21 cellular contexts compared by ENCODE assay signal in the genomic region with DNA sequence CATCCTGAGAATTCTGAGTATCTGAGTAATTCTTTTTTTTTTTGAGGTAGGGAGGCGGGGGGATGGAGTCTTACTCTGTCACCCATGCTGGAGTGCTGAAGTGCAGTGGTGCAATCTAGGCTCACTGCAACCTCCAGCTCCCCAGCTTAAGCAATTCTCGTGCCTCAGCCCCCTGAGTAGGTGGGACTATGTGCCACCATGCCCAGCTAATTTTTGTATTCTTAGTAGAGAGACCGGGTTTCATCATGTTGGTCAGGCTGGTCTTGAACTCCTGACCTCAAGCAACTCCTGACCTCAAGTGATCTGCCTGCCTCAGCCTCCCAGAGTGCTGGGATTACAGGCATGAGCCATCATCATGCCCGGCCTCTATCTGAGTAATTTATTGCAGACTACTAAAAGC. TPM values are rescaled to one million over a fixed set of nuclear protein-coding genes. Genes with fewer than 3 reads are reported as not detected.
DNase-seq lines count a peak whose midpoint lies in the region; ATAC-seq, FAIRE-seq and TF ChIP-seq lines count a peak whose summit lies in the region.
"Had no signal": no experiment of that assay in that cellular context is flagged by ENCODE, and none has a peak within 500 bp of the region (broad histone marks: within the 10 kb centered on the region; RNA-seq: fewer than 3 reads in every experiment).

No MANE protein-coding gene starts in this region.

- FAIRE-seq in GM12892 (lab: Jason Lieb, UNC): no peak
- FAIRE-seq: GM19239 had no signal

- CTCF ChIA-PET in CD4-positive, alpha-beta memory T cell (lab: Charles Lee; ENCODE audit: partially characterized antibody): no interaction called here

- peaks cover 13 to 23% (median 13%) of the 10 kb centered on the region in 4 donors for H3K4me1 Mint-ChIP-seq in CD4-positive, alpha-beta memory T cell

- H3K27me3 ChIP-seq in neutrophil: no peaks in the 10 kb centered on the region
- no peaks in the 10 kb centered on the region for H3K27me3 ChIP-seq in CD4-positive, alpha-beta memory T cell (ENCODE audit: insufficient read depth, low read length)
- H3K27me3 ChIP-seq: BE2C, MG63, Peyer's patch had no signal

- 0 out of 2 replicates have a peak, but pooled peaks have one; percentile 17 for TF ChIP-seq POLR2A in GM12892 (IDR thresholded peaks at IDR 0.05; ENCODE audit: low read depth, low read length)

- H3K36me3 ChIP-seq in neutrophil: peaks cover 84% of the 10 kb centered on the region
- H3K36me3 ChIP-seq in CD4-positive, alpha-beta memory T cell (ENCODE audit: insufficient read depth, low read length): peaks cover 86% of the 10 kb centered on the region

- DNase-seq in SKM-1 treated with dmso at 0.1 percent for 144 hours (lab: John Stamatoyannopoulos, UW; ENCODE audit: unreplicated experiment): peak; percentile 20
- no peak for DNase-seq in SKM-1 (lab: John Stamatoyannopoulos, UW; ENCODE audit: unreplicated experiment)
- DNase-seq in GM12892 (ENCODE audit: insufficient read length): no peak
- no peak for DNase-seq in dermis blood vessel endothelial cell
- DNase-seq in CD4-positive, alpha-beta memory T cell: no peak
- DNase-seq: BE2C; Calu3; CD8-positive, alpha-beta T cell; GF-D8; GOT3; Karpas-422; MG63; NCI-H1105 treated with DMSO at 0.1 percent for 48 hours; NCI-H1694; NCI-H2081 treated with DMSO at 0.1 percent for 48 hours; Peyer's patch had no signal

- H3K4me3 ChIP-seq in neutrophil (ENCODE audit: low read depth in 1 of 2, low read length in 1 of 2): peak overlapping the region; percentile 42 to 53
- H3K4me3 ChIP-seq in CD4-positive, alpha-beta memory T cell (ENCODE audit: low read length in 2 of 2): no peak overlapping the region
- H3K4me3 ChIP-seq: MG63, Peyer's patch had no signal

- H3K4me1 ChIP-seq in neutrophil (ENCODE audit: control insufficient read depth in 1 of 2, insufficient read depth in 1 of 2, low read depth in 1 of 2, low read length in 1 of 2): peaks cover 95 to 96% of the 10 kb centered on the region in 2 experiments
- H3K4me1 ChIP-seq in CD4-positive, alpha-beta memory T cell (ENCODE audit: insufficient read depth, low read length): peaks cover 25% of the 10 kb centered on the region
- H3K4me1 ChIP-seq: BE2C, Peyer's patch had no signal

- no peaks in the 10 kb centered on the region for H3K9me3 ChIP-seq in neutrophil
- H3K9me3 ChIP-seq in CD4-positive, alpha-beta memory T cell (ENCODE audit: control insufficient read depth in 1 of 2, low read length in 2 of 2): no peaks in the 10 kb centered on the region
- H3K9me3 ChIP-seq: BE2C, MG63, Peyer's patch had no signal

- H3K36me3 Mint-ChIP-seq in CD4-positive, alpha-beta memory T cell: peaks cover 65 to 83% of the 10 kb centered on the region in 2 donors

- H3K27ac ChIP-seq in VCaP: peak overlapping the region; percentile 92
- peak overlapping the region; percentile 90 for H3K27ac ChIP-seq in neutrophil
- H3K27ac ChIP-seq in CD4-positive, alpha-beta memory T cell (ENCODE audit: low read depth, low read length): no peak overlapping the region
- H3K27ac ChIP-seq: Peyer's patch had no signal

- no peak for TF ChIP-seq CTCF in VCaP (conservative IDR thresholded peaks at IDR 0.05)
- no peak for TF ChIP-seq CTCF in neutrophil (IDR thresholded peaks at IDR 0.05)

- H3K9me3 Mint-ChIP-seq in CD4-positive, alpha-beta memory T cell: no peaks in the 10 kb centered on the region
- H3K9me3 Mint-ChIP-seq: CD8-positive, alpha-beta T cell; IgD-negative memory B cell had no signal

- intact Hi-C loops in CD4-positive, alpha-beta memory T cell (cut with micrococcal nuclease): no loop called here

- POLR2A ChIA-PET in CD4-positive, alpha-beta memory T cell (lab: Charles Lee; ENCODE audit: partially characterized antibody): interaction anchor here (0.8 kb wide), 1 partner anchor 20 kb away, joined by 5 read pairs; the partner anchor contains the start of gene KPNB1

- no peak overlapping the region for H3K27ac Mint-ChIP-seq in CD4-positive, alpha-beta memory T cell

- no peak for ATAC-seq in HG03378 (IDR thresholded peaks at IDR 0.05; ENCODE audit: unreplicated experiment)
- ATAC-seq: CD8-positive, alpha-beta T cell had no signal

- no peaks in the 10 kb centered on the region for H3K27me3 Mint-ChIP-seq in CD4-positive, alpha-beta memory T cell
- H3K27me3 Mint-ChIP-seq: IgD-negative memory B cell had no signal

- H3K4me3 Mint-ChIP-seq in CD4-positive, alpha-beta memory T cell: no peak overlapping the region
- H3K4me3 Mint-ChIP-seq: CD8-positive, alpha-beta T cell had no signal

RNA-seq across cellular contexts. Expression of gene KPNB1, which starts 19.3 kb away (rescaled TPM):
- 343 TPM for polyA plus RNA-seq in GM12892 (2012; ENCODE audit: missing spikeins)
- total RNA-seq in dermis blood vessel endothelial cell: 394 and 596 TPM in 2 replicates
- 100 to 1,000 TPM; 258 to 268 TPM for total RNA-seq in CD4-positive, alpha-beta memory T cell
- polyA plus RNA-seq in CD4-positive, alpha-beta memory T cell: 10 to 100 TPM; 13.4 to 26.9 TPM

RNA-seq across cellular contexts. Expression of gene TBKBP1, which starts 24.9 kb away (rescaled TPM):
- polyA plus RNA-seq in GM12892 (2012; ENCODE audit: missing spikeins): 0.59 TPM
- total RNA-seq in dermis blood vessel endothelial cell: 14.8 and 20.2 TPM in 2 replicates
- 1 to 10 TPM; 6.7 to 7.4 TPM for total RNA-seq in CD4-positive, alpha-beta memory T cell
- under 1 TPM; 0.49 to 0.68 TPM for polyA plus RNA-seq in CD4-positive, alpha-beta memory T cell

Comparison
In these comparisons a context has a peak if more than half of its experiments do, and no peak if none do; other contexts are left out.
1. H3K4me3 ChIP-seq: peak in neutrophil (2 of 2); none in CD4-positive, alpha-beta memory T cell (0 of 2).